Comparison of ENCODE assay signal across 20 cellular contexts in genomic region chr12:42798811-42799438, GRCh38.
DNase-seq lines count a peak whose midpoint lies in the region; ATAC-seq and TF ChIP-seq lines count a peak whose summit lies in the region.
"Had no signal": no experiment of that assay in that cellular context is flagged by ENCODE, and none has a peak within 500 bp of the region (broad histone marks: within the 10 kb centered on the region; RNA-seq: fewer than 3 reads in every experiment).

No MANE protein-coding gene starts in this region.

- no peaks in the 10 kb centered on the region for H3K27me3 ChIP-seq in brain microvascular endothelial cell (replicated peaks)
- H3K27me3 ChIP-seq: adrenal gland, esophagus squamous epithelium, SJSA1, spleen had no signal

- no peak for ATAC-seq in HG03457 (IDR thresholded peaks at IDR 0.05; ENCODE audit: unreplicated experiment)
- no peak for ATAC-seq in GM18868 (IDR thresholded peaks at IDR 0.05; ENCODE audit: unreplicated experiment)
- ATAC-seq: HCT116 had no signal

- in situ Hi-C loops in brain microvascular endothelial cell (cut with HindIII; ENCODE audit: low pct_ligation_motif_present, low sequenced_read_pairs) = no loop called here

- H3K4me3 ChIP-seq in AG10803 (ENCODE audit: low read length) (no peak overlapping the region), brain microvascular endothelial cell (ENCODE audit: low read depth, low read length) (no peak overlapping the region)
- H3K4me3 ChIP-seq: adrenal gland, esophagus squamous epithelium, SJSA1, spleen had no signal

- TF ChIP-seq CTCF in AG10803 (conservative IDR thresholded peaks at IDR 0.05; ENCODE audit: low read length) (no peak), brain microvascular endothelial cell (IDR thresholded peaks at IDR 0.05; ENCODE audit: low read depth, low read length, missing control alignments) (no peak)

- no peak overlapping the region for H3K27ac ChIP-seq in brain microvascular endothelial cell
- H3K27ac ChIP-seq: adrenal gland, esophagus squamous epithelium, SJSA1, spleen had no signal

- H3K36me3 ChIP-seq in brain microvascular endothelial cell (replicated peaks) = no peaks in the 10 kb centered on the region
- H3K36me3 ChIP-seq: adrenal gland, esophagus squamous epithelium, SJSA1, spleen had no signal

- DNase-seq in AG10803 (ENCODE audit: low read depth) (peak; percentile 49), LHCN-M2 (ENCODE audit: low read depth) (peak; percentile 66), brain microvascular endothelial cell (peak; percentile 61), left kidney (ENCODE audit: low read depth, low spot score) (peak; percentile 46), NCI-H510A treated with DMSO at 0.1 percent for 48 hours (lab: John Stamatoyannopoulos, UW) (no peak)
- no peak for DNase-seq in central memory CD4-positive, alpha-beta T cell
- DNase-seq: activated T-cell treated with anti-CD3 and anti-CD28 coated beads, Interleukin-2, amount 50 U/mL, for 48 hours; adrenal gland; AML-193; dermis blood vessel endothelial cell; DMS 273 treated with DMSO at 0.1 percent for 48 hours; esophagus squamous epithelium; Kasumi-1; NCI-H2081; occipital lobe; spleen had no signal

Comparison
In these comparisons a context has a peak if more than half of its experiments do, and no peak if none do; other contexts are left out.
1. DNase-seq: peak in AG10803 (single experiment), LHCN-M2 (single experiment), brain microvascular endothelial cell (single experiment) and left kidney (single experiment); none in central memory CD4-positive, alpha-beta T cell (single experiment) and NCI-H510A treated with DMSO at 0.1 percent for 48 hours (single experiment).